12 cellular contexts compared by ENCODE assay signal in the genomic region with DNA sequence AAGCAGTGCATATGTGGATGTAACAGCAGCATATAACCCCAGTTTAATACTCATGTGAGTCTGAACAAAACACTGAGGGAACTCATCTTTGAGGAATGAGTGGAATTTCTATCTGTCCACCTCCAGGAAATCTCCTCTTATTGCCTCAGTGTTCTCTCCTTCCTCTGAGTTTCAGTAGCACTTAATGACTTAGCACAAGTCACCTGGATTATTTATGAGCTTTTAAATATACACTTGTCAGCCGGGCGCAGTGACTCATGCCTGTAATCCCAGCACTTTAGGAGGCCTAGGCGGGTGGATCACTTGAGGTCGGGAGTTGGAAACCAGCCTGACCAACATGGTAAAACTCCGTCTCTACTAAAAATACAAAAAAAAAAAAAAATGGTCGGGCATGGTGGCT. TPM values are rescaled to one million over a fixed set of nuclear protein-coding genes. Genes with fewer than 3 reads are reported as not detected.
DNase-seq lines count a peak whose midpoint lies in the region; ATAC-seq and TF ChIP-seq lines count a peak whose summit lies in the region.
"Had no signal": no experiment of that assay in that cellular context is flagged by ENCODE, and none has a peak within 500 bp of the region (broad histone marks: within the 10 kb centered on the region; RNA-seq: fewer than 3 reads in every experiment).

No MANE protein-coding gene starts in this region.

- no peaks in the 10 kb centered on the region for H3K79me1 ChIP-seq in mesendoderm (ENCODE audit: low read length)

- peaks cover 7% of the 10 kb centered on the region for H3K36me3 ChIP-seq in HUES48 (ENCODE audit: control insufficient read depth, insufficient read depth, low read length)
- no peaks in the 10 kb centered on the region for H3K36me3 ChIP-seq in mammary epithelial cell (ENCODE audit: insufficient read depth, low read length)
- H3K36me3 ChIP-seq in mesendoderm (ENCODE audit: control insufficient read depth, insufficient read depth, low read length), result no peaks in the 10 kb centered on the region

- in situ Hi-C loops in mammary epithelial cell (cut with MboI; ENCODE audit: low sequenced_read_pairs in 2 of 2), result no loop called here

- H3K9me3 Mint-ChIP-seq in activated CD8-positive, alpha-beta T cell treated with anti-CD3 and anti-CD28 coated beads, Interleukin-2, amount 10 ng/mL, durations not matched to agents 7 days and 5 days (ENCODE audit: insufficient read depth), result no peaks in the 10 kb centered on the region

- H3K56ac ChIP-seq in mesendoderm (ENCODE audit: low read length), result no peak overlapping the region

- H4K8ac ChIP-seq in mesendoderm (ENCODE audit: low read depth, low read length), result no peak overlapping the region

- no peak for ATAC-seq in activated CD8-positive, alpha-beta T cell treated with anti-CD3 and anti-CD28 coated beads, Interleukin-2, amount 10 ng/mL, durations not matched to agents 7 days and 5 days

- POLR2A ChIA-PET in activated CD8-positive, alpha-beta T cell treated with anti-CD3 and anti-CD28 coated beads, Interleukin-2, amount 10 ng/mL, durations not matched to agents 7 days and 5 days (lab: Charles Lee), result no interaction called here

- H3K27me3 ChIP-seq in HUES48 (ENCODE audit: control insufficient read depth, insufficient read depth, low read length), result peaks cover 20% of the 10 kb centered on the region
- no peaks in the 10 kb centered on the region for H3K27me3 ChIP-seq in mammary epithelial cell (ENCODE audit: insufficient read depth, low read length)
- peaks cover 1% of the 10 kb centered on the region for H3K27me3 ChIP-seq in mesendoderm (ENCODE audit: insufficient read depth, low read length, poor library complexity)

- H3K4me1 Mint-ChIP-seq in activated CD8-positive, alpha-beta T cell treated with anti-CD3 and anti-CD28 coated beads, Interleukin-2, amount 10 ng/mL, durations not matched to agents 7 days and 5 days (ENCODE audit: low read depth), result peaks cover 20% of the 10 kb centered on the region

- H3K27ac ChIP-seq in HUES48 (ENCODE audit: low read depth, low read length) (peak overlapping the region; percentile 40), mammary epithelial cell (ENCODE audit: insufficient read depth, low read depth, low read length) (peak overlapping the region; percentile 37), mesendoderm (ENCODE audit: low read depth, low read length) (no peak overlapping the region)

- H3K9ac ChIP-seq in HUES48 (ENCODE audit: low read depth, low read length) (no peak overlapping the region), mammary epithelial cell (ENCODE audit: insufficient read depth, low read length) (no peak overlapping the region), mesendoderm (ENCODE audit: low read length) (no peak overlapping the region)

- H3K4me1 ChIP-seq in HUES48 (ENCODE audit: control insufficient read depth, insufficient read depth, low read length) (peaks cover 11% of the 10 kb centered on the region), mammary epithelial cell (ENCODE audit: insufficient read depth, low read length) (peaks cover 28% of the 10 kb centered on the region), mesendoderm (ENCODE audit: control insufficient read depth, low read depth, low read length) (peaks cover 7% of the 10 kb centered on the region)

- TF ChIP-seq CTCF in AG10803 (conservative IDR thresholded peaks at IDR 0.05; ENCODE audit: low read length), result no peak
- no peak for TF ChIP-seq CTCF in mammary epithelial cell (conservative IDR thresholded peaks at IDR 0.05 in 1 of 2, IDR thresholded peaks at IDR 0.05 in 1 of 2; ENCODE audit: extremely low read depth in 1 of 2, insufficient read depth in 1 of 2, low read depth in 1 of 2, low read length in 2 of 2)

- H3K4me2 ChIP-seq in mammary epithelial cell (ENCODE audit: insufficient read depth, low read depth, low read length), result no peak overlapping the region
- H3K4me2 ChIP-seq in mesendoderm (ENCODE audit: low read length), result no peak overlapping the region

- H2BK5ac ChIP-seq in mesendoderm (ENCODE audit: low read length), result no peak overlapping the region

- 2% methylated on average over 6 of the region's 6 CpGs for WGBS in mammary epithelial cell (ENCODE audit: low coverage, missing lambda C conversion rate)
- WGBS in mesendoderm (ENCODE audit: extremely low coverage, insufficient coverage, low lambda C conversion rate), result no CpG with 5 or more reads among the region's 6 CpGs

- no TSS peak for BruUV-seq in mammary epithelial cell (replicated peaks; lab: Mats Ljungman, UMichigan)

- CTCF ChIA-PET in mammary epithelial cell (lab: Charles Lee; ENCODE audit: low non-redundant PET), result interaction anchor here (1.0 to 1.2 kb wide), 2 partner anchors 9 to 156 kb away, joined by 9 to 10 read pairs; no protein-coding TSS in a partner anchor
- CTCF ChIA-PET in activated CD8-positive, alpha-beta T cell treated with anti-CD3 and anti-CD28 coated beads, Interleukin-2, amount 10 ng/mL, durations not matched to agents 7 days and 5 days (lab: Charles Lee), result interaction anchor here (1.3 to 5.5 kb wide), 6 partner anchors 11 to 156 kb away, joined by 3 to 31 read pairs (median 20); no protein-coding TSS in a partner anchor

- dilution Hi-C loops in mammary epithelial cell (cut with HindIII; ENCODE audit: low sequenced_read_pairs), result no loop called here

- no peak overlapping the region for H4K5ac ChIP-seq in mesendoderm (ENCODE audit: low read length)

- H4K20me1 ChIP-seq in mammary epithelial cell (ENCODE audit: insufficient read depth, low read length), result no peaks in the 10 kb centered on the region

- H3K4me3 Mint-ChIP-seq in activated CD8-positive, alpha-beta T cell treated with anti-CD3 and anti-CD28 coated beads, Interleukin-2, amount 10 ng/mL, durations not matched to agents 7 days and 5 days, result no peak overlapping the region
- H3K4me3 Mint-ChIP-seq: endodermal cell had no signal

- no peaks in the 10 kb centered on the region for H3K27me3 Mint-ChIP-seq in activated CD8-positive, alpha-beta T cell treated with anti-CD3 and anti-CD28 coated beads, Interleukin-2, amount 10 ng/mL, durations not matched to agents 7 days and 5 days (ENCODE audit: low read depth)

- peaks cover 15% of the 10 kb centered on the region for H3K36me3 Mint-ChIP-seq in activated CD8-positive, alpha-beta T cell treated with anti-CD3 and anti-CD28 coated beads, Interleukin-2, amount 10 ng/mL, durations not matched to agents 7 days and 5 days (ENCODE audit: low read depth)

- H3K27ac Mint-ChIP-seq in activated CD8-positive, alpha-beta T cell treated with anti-CD3 and anti-CD28 coated beads, Interleukin-2, amount 10 ng/mL, durations not matched to agents 7 days and 5 days, result no peak overlapping the region
- H3K27ac Mint-ChIP-seq: naive B cell had no signal

- H3K23ac ChIP-seq in mesendoderm (ENCODE audit: low read length), result no peak overlapping the region

- H3K9me3 ChIP-seq in HUES48 (ENCODE audit: control insufficient read depth, insufficient read depth, low read length) (no peaks in the 10 kb centered on the region), mammary epithelial cell (replicated peaks; ENCODE audit: insufficient read depth, low read length) (peaks cover 4% of the 10 kb centered on the region)

- H3K79me2 ChIP-seq in mammary epithelial cell (ENCODE audit: insufficient read depth, low read length), result no peaks in the 10 kb centered on the region
- H3K79me2 ChIP-seq in mesendoderm (ENCODE audit: control insufficient read depth, insufficient read depth, low read length), result no peaks in the 10 kb centered on the region

- intact Hi-C loops in mammary epithelial cell (cut with micrococcal nuclease) (no loop called here), posterior cingulate gyrus (cut with DNase I) (no loop called here)

- H2AFZ ChIP-seq in mammary epithelial cell (ENCODE audit: low read depth, low read length), result no peak overlapping the region

- H2BK120ac ChIP-seq in mesendoderm (ENCODE audit: low read depth, low read length), result no peak overlapping the region

- peak; percentile 94 for DNase-seq in AG10803 (ENCODE audit: low read depth)
- peak; percentile 95 for DNase-seq in mammary epithelial cell
- peak; percentile 46 for DNase-seq in mesendoderm
- DNase-seq in HuH-7.5 (ENCODE audit: low spot score), result no peak
- DNase-seq in activated CD8-positive, alpha-beta T cell treated with anti-CD3 and anti-CD28 coated beads, Interleukin-2, amount 10 ng/mL, durations not matched to agents 7 days and 5 days, result no peak
- DNase-seq in NCI-H2107 treated with DMSO at 0.1 percent for 48 hours (lab: John Stamatoyannopoulos, UW; ENCODE audit: unreplicated experiment), result no peak
- no peak for DNase-seq in posterior cingulate gyrus
- DNase-seq: activated T-cell treated with anti-CD3 and anti-CD28 coated beads, Interleukin-2, amount 50 U/mL, for 48 hours; endodermal cell; naive B cell; NCI-H1694 treated with DMSO at 0.1 percent for 48 hours had no signal

- no peak overlapping the region for H3K18ac ChIP-seq in mesendoderm (ENCODE audit: low read length)

- H2AK5ac ChIP-seq in mesendoderm (ENCODE audit: low read length), result no peak overlapping the region

- H3K4ac ChIP-seq in mesendoderm (ENCODE audit: low read depth, low read length), result no peak overlapping the region

- H3K4me3 ChIP-seq in AG10803 (ENCODE audit: low read length) (no peak overlapping the region), HUES48 (ENCODE audit: low read depth, low read length) (no peak overlapping the region), mammary epithelial cell (replicated peaks in 1 of 3; ENCODE audit: insufficient read depth in 1 of 3, low read depth in 2 of 3, low read length in 3 of 3) (no peak overlapping the region), mesendoderm (ENCODE audit: low read length) (no peak overlapping the region)

- no peak overlapping the region for H2BK15ac ChIP-seq in mesendoderm (replicated peaks; ENCODE audit: low read depth)

RNA-seq across cellular contexts. Expression of a gene that starts 4.3 kb away (rescaled TPM):
- 1 to 10 TPM; 3.0 to 9.4 TPM for total RNA-seq in mammary epithelial cell
- 14.2 TPM for polyA plus RNA-seq in mammary epithelial cell
- 2.9 TPM for polyA minus RNA-seq in mammary epithelial cell
- 7.1 TPM for polyA plus RNA-seq in mesendoderm (2013, experiment 1 of 2)
- 7.8 TPM for polyA plus RNA-seq in mesendoderm (2013, experiment 2 of 2)
- 10 to 100 TPM; 19.5 to 21.4 TPM for total RNA-seq in activated CD8-positive, alpha-beta T cell treated with anti-CD3 and anti-CD28 coated beads, Interleukin-2, amount 10 ng/mL, durations not matched to agents 7 days and 5 days

RNA-seq across cellular contexts. Expression of a gene that starts 25.8 kb away (rescaled TPM):
- 10 to 100 TPM; 34.7 to 47.5 TPM for total RNA-seq in mammary epithelial cell
- polyA plus RNA-seq in mammary epithelial cell, result 23.6 TPM
- polyA minus RNA-seq in mammary epithelial cell, result 86.6 TPM
- polyA plus RNA-seq in mesendoderm (2013, experiment 1 of 2), result 106 TPM
- polyA plus RNA-seq in mesendoderm (2013, experiment 2 of 2), result 104 TPM
- total RNA-seq in activated CD8-positive, alpha-beta T cell treated with anti-CD3 and anti-CD28 coated beads, Interleukin-2, amount 10 ng/mL, durations not matched to agents 7 days and 5 days, result 10 to 100 TPM; 58.7 to 60.8 TPM

Comparison
In these comparisons a context has a peak if more than half of its experiments do, and no peak if none do; other contexts are left out.
1. DNase-seq: peak in AG10803 (single experiment), mammary epithelial cell (single experiment) and mesendoderm (single experiment); none in HuH-7.5 (single experiment), activated CD8-positive, alpha-beta T cell treated with anti-CD3 and anti-CD28 coated beads, Interleukin-2, amount 10 ng/mL, durations not matched to agents 7 days and 5 days (single experiment), NCI-H2107 treated with DMSO at 0.1 percent for 48 hours (single experiment) and posterior cingulate gyrus (0 of 10).